In genomic region chr11:83235825-83236224, GRCh38 we compare ENCODE assay signal across 13 cellular contexts.
"Had no signal": no experiment of that assay in that cellular context is flagged by ENCODE, and none has a peak within 500 bp of the region (broad histone marks: within the 10 kb centered on the region; RNA-seq: fewer than 3 reads in every experiment).

No MANE protein-coding gene starts in this region.

- H3K4me3 ChIP-seq: coronary artery, testis had no signal

- ATAC-seq: effector memory CD8-positive, alpha-beta T cell; left ventricle myocardium superior; stimulated activated naive CD8-positive, alpha-beta T cell treated with anti-CD3 and anti-CD28 coated beads, Interleukin-15, amount 100 ng/mL, for 72 hours had no signal

- DNase-seq: activated CD4-positive, alpha-beta memory T cell treated with anti-CD3 and anti-CD28 coated beads, Interleukin-2, amount 10 ng/mL, durations not matched to agents 7 days and 5 days; activated CD4-positive, alpha-beta T cell treated with anti-CD3 and anti-CD28 coated beads for 1 hour; activated naive CD8-positive, alpha-beta T cell treated with anti-CD3 and anti-CD28 coated beads, Interleukin-2, amount 10 ng/mL, durations not matched to agents 7 days and 5 days; activated T-cell treated with anti-CD3 and anti-CD28 coated beads, Interleukin-2, amount 50 U/mL, for 48 hours; caudate nucleus; effector memory CD8-positive, alpha-beta T cell; left ventricle myocardium superior; mesendoderm; stimulated activated CD4-positive, alpha-beta T cell treated with anti-CD3 and anti-CD28 coated beads, Interleukin-4, amount 100 ng/mL, for 24 hours; stimulated activated naive CD8-positive, alpha-beta T cell treated with anti-CD3 and anti-CD28 coated beads, Interleukin-15, amount 100 ng/mL, for 72 hours; T-helper 9 cell; testis had no signal
